1 cellular context compared by ENCODE assay signal in the genomic region with DNA sequence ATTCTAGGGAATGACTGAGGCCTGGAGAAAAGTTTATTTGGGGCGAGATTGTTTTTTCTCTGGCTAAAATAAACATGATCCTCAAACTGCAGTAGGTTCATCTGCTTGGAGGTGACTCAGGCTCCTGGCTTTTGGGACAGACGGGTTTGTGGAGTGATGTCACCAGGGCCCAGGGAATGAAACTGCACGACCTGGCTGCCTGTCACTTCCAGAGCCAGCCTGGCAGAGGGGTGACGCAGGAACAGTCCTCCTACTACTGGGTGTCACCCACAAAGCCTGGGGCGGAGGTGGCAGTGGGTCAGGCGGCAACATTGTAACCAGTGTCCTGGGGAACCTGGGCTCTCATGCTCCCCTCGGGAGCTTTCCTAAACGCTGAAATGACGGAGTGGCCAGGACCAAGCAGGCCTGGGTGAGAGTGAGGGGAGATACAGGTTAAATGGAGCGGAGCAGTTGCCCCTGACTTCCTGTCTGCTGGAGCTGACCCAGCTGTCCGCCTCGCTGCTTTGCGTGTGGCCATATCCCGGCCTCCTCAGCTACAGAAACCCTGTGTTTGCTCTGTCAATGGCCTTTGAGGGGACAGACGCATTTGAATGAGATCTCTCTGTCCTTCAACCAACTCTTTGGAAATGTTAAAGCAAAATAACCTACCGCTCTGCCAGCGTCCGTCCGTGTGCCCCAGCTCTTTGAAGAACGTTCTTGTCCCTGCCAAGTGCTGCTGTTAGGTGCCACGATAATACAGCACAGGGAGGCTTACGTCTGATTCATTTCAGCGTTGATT.
TF ChIP-seq lines count a peak whose summit lies in the region.

No MANE protein-coding gene starts in this region.

TF ChIP-seq in HepG2, 621 proteins besides CTCF, POLR2A, EP300 and RAD21 (continued from another document):
- TF ChIP-seq, protein P1, sequence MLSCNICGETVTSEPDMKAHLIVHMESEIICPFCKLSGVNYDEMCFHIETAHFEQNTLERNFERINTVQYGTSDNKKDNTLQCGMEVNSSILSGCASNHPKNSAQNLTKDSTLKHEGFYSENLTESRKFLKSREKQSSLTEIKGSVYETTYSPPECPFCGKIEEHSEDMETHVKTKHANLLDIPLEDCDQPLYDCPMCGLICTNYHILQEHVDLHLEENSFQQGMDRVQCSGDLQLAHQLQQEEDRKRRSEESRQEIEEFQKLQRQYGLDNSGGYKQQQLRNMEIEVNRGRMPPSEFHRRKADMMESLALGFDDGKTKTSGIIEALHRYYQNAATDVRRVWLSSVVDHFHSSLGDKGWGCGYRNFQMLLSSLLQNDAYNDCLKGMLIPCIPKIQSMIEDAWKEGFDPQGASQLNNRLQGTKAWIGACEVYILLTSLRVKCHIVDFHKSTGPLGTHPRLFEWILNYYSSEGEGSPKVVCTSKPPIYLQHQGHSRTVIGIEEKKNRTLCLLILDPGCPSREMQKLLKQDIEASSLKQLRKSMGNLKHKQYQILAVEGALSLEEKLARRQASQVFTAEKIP (CRISPR knock-in tag; IDR thresholded peaks at IDR 0.05; ENCODE audit: borderline replicate concordance), result no peak
- TF ChIP-seq, protein P2, sequence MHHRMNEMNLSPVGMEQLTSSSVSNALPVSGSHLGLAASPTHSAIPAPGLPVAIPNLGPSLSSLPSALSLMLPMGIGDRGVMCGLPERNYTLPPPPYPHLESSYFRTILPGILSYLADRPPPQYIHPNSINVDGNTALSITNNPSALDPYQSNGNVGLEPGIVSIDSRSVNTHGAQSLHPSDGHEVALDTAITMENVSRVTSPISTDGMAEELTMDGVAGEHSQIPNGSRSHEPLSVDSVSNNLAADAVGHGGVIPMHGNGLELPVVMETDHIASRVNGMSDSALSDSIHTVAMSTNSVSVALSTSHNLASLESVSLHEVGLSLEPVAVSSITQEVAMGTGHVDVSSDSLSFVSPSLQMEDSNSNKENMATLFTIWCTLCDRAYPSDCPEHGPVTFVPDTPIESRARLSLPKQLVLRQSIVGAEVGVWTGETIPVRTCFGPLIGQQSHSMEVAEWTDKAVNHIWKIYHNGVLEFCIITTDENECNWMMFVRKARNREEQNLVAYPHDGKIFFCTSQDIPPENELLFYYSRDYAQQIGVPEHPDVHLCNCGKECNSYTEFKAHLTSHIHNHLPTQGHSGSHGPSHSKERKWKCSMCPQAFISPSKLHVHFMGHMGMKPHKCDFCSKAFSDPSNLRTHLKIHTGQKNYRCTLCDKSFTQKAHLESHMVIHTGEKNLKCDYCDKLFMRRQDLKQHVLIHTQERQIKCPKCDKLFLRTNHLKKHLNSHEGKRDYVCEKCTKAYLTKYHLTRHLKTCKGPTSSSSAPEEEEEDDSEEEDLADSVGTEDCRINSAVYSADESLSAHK (CRISPR knock-in tag; IDR thresholded peaks at IDR 0.05; ENCODE audit: borderline replicate concordance), result no peak
- TF ChIP-seq FOSL2 (CRISPR knock-in tag; IDR thresholded peaks at IDR 0.05), result peak; percentile 84
- TF ChIP-seq PHF21A (CRISPR knock-in tag; IDR thresholded peaks at IDR 0.05), result 0 out of 2 replicates have a peak, but pooled peaks have one; percentile 45
- TF ChIP-seq ERF (CRISPR knock-in tag; IDR thresholded peaks at IDR 0.05), result 0 out of 2 replicates have a peak, but pooled peaks have one; percentile 15
- 0 out of 2 replicates have a peak, but pooled peaks have one; percentile 53 for TF ChIP-seq ZNF605 (CRISPR knock-in tag; IDR thresholded peaks at IDR 0.05)
- TF ChIP-seq, protein P3, sequence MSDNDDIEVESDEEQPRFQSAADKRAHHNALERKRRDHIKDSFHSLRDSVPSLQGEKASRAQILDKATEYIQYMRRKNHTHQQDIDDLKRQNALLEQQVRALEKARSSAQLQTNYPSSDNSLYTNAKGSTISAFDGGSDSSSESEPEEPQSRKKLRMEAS (IDR thresholded peaks at IDR 0.05), result 0 out of 2 replicates have a peak, but pooled peaks have one; percentile 24
- TF ChIP-seq, protein P4, sequence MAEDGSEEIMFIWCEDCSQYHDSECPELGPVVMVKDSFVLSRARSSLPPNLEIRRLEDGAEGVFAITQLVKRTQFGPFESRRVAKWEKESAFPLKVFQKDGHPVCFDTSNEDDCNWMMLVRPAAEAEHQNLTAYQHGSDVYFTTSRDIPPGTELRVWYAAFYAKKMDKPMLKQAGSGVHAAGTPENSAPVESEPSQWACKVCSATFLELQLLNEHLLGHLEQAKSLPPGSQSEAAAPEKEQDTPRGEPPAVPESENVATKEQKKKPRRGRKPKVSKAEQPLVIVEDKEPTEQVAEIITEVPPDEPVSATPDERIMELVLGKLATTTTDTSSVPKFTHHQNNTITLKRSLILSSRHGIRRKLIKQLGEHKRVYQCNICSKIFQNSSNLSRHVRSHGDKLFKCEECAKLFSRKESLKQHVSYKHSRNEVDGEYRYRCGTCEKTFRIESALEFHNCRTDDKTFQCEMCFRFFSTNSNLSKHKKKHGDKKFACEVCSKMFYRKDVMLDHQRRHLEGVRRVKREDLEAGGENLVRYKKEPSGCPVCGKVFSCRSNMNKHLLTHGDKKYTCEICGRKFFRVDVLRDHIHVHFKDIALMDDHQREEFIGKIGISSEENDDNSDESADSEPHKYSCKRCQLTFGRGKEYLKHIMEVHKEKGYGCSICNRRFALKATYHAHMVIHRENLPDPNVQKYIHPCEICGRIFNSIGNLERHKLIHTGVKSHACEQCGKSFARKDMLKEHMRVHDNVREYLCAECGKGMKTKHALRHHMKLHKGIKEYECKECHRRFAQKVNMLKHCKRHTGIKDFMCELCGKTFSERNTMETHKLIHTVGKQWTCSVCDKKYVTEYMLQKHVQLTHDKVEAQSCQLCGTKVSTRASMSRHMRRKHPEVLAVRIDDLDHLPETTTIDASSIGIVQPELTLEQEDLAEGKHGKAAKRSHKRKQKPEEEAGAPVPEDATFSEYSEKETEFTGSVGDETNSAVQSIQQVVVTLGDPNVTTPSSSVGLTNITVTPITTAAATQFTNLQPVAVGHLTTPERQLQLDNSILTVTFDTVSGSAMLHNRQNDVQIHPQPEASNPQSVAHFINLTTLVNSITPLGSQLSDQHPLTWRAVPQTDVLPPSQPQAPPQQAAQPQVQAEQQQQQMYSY (CRISPR knock-in tag; IDR thresholded peaks at IDR 0.05), result peak; percentile 78; the same call in 1 of the 2 replicates
- TF ChIP-seq, protein P5, sequence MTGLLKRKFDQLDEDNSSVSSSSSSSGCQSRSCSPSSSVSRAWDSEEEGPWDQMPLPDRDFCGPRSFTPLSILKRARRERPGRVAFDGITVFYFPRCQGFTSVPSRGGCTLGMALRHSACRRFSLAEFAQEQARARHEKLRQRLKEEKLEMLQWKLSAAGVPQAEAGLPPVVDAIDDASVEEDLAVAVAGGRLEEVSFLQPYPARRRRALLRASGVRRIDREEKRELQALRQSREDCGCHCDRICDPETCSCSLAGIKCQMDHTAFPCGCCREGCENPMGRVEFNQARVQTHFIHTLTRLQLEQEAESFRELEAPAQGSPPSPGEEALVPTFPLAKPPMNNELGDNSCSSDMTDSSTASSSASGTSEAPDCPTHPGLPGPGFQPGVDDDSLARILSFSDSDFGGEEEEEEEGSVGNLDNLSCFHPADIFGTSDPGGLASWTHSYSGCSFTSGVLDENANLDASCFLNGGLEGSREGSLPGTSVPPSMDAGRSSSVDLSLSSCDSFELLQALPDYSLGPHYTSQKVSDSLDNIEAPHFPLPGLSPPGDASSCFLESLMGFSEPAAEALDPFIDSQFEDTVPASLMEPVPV (CRISPR knock-in tag; IDR thresholded peaks at IDR 0.05), result no peak
- TF ChIP-seq DNMT1 (CRISPR knock-in tag; IDR thresholded peaks at IDR 0.05), result no peak
- no peak for TF ChIP-seq DPF2 (CRISPR knock-in tag; IDR thresholded peaks at IDR 0.05; ENCODE audit: borderline replicate concordance, low read depth)
- TF ChIP-seq ZNF205 (CRISPR knock-in tag; IDR thresholded peaks at IDR 0.05), result no peak
- TF ChIP-seq, protein P6, sequence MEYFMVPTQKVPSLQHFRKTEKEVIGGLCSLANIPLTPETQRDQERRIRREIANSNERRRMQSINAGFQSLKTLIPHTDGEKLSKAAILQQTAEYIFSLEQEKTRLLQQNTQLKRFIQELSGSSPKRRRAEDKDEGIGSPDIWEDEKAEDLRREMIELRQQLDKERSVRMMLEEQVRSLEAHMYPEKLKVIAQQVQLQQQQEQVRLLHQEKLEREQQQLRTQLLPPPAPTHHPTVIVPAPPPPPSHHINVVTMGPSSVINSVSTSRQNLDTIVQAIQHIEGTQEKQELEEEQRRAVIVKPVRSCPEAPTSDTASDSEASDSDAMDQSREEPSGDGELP (IDR thresholded peaks at IDR 0.05; ENCODE audit: borderline replicate concordance, low read depth), result peak; percentile 57; the same call in 1 of the 2 replicates
- TF ChIP-seq ETV5 (CRISPR knock-in tag; IDR thresholded peaks at IDR 0.05; ENCODE audit: borderline replicate concordance), result peak; percentile 49; the same call in 1 of the 2 replicates
- TF ChIP-seq, protein P7, sequence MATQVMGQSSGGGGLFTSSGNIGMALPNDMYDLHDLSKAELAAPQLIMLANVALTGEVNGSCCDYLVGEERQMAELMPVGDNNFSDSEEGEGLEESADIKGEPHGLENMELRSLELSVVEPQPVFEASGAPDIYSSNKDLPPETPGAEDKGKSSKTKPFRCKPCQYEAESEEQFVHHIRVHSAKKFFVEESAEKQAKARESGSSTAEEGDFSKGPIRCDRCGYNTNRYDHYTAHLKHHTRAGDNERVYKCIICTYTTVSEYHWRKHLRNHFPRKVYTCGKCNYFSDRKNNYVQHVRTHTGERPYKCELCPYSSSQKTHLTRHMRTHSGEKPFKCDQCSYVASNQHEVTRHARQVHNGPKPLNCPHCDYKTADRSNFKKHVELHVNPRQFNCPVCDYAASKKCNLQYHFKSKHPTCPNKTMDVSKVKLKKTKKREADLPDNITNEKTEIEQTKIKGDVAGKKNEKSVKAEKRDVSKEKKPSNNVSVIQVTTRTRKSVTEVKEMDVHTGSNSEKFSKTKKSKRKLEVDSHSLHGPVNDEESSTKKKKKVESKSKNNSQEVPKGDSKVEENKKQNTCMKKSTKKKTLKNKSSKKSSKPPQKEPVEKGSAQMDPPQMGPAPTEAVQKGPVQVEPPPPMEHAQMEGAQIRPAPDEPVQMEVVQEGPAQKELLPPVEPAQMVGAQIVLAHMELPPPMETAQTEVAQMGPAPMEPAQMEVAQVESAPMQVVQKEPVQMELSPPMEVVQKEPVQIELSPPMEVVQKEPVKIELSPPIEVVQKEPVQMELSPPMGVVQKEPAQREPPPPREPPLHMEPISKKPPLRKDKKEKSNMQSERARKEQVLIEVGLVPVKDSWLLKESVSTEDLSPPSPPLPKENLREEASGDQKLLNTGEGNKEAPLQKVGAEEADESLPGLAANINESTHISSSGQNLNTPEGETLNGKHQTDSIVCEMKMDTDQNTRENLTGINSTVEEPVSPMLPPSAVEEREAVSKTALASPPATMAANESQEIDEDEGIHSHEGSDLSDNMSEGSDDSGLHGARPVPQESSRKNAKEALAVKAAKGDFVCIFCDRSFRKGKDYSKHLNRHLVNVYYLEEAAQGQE (IDR thresholded peaks at IDR 0.05; ENCODE audit: borderline replicate concordance in 1 of 2, low read depth in 1 of 2, low read length in 2 of 2), result no peak
- no peak for TF ChIP-seq KDM5A (IDR thresholded peaks at IDR 0.05; ENCODE audit: borderline replicate concordance, low read length)
- TF ChIP-seq ZNF136 (CRISPR knock-in tag; IDR thresholded peaks at IDR 0.05; ENCODE audit: low read depth), result 0 out of 2 replicates have a peak, but pooled peaks have one; percentile 50
- no peak for TF ChIP-seq GATA4 (IDR thresholded peaks at IDR 0.05; ENCODE audit: borderline replicate concordance, low read depth)
- no peak for TF ChIP-seq ARNTL (CRISPR knock-in tag; IDR thresholded peaks at IDR 0.05)
TF ChIP-seq in HepG2: peak in this region for 48.
